Comparison of ENCODE assay signal across 9 cellular contexts in genomic region chr1:1419812-1420653, GRCh38. TPM values are rescaled to one million over a fixed set of nuclear protein-coding genes. Genes with fewer than 3 reads are reported as not detected.
DNase-seq lines count a peak whose midpoint lies in the region; ATAC-seq and TF ChIP-seq lines count a peak whose summit lies in the region.
"Had no signal": no experiment of that assay in that cellular context is flagged by ENCODE, and none has a peak within 500 bp of the region (broad histone marks: within the 10 kb centered on the region; RNA-seq: fewer than 3 reads in every experiment).

No MANE protein-coding gene starts in this region.

- H3K36me3 ChIP-seq in heart right ventricle (no peaks in the 10 kb centered on the region), trophoblast cell (ENCODE audit: control insufficient read depth in 1 of 2, insufficient read depth in 2 of 2, low read length in 2 of 2) (no peaks in the 10 kb centered on the region)

- H3K27me3 ChIP-seq in heart right ventricle (peaks cover 0 to 18% (median 0%) of the 10 kb centered on the region in 7 donors), trophoblast cell (ENCODE audit: insufficient read depth, low read length) (no peaks in the 10 kb centered on the region)

- H3K27ac Mint-ChIP-seq in WTC11: 0 out of 2 replicates have a peak overlapping the region, but pooled peaks have one; percentile 70

- CTCF ChIA-PET in WTC11 (lab: Charles Lee): interaction anchor here (0.6 to 1.6 kb wide), 5 partner anchors 9 to 26 kb away, joined by 3 to 6 read pairs (median 5); no protein-coding TSS in a partner anchor

- H3K14ac ChIP-seq in trophoblast cell (ENCODE audit: low read length): peak overlapping the region; percentile 83

- peak overlapping the region; percentile 57 for H3K4me2 ChIP-seq in trophoblast cell (ENCODE audit: low read length)

- peak overlapping the region; percentile 90 for H4K12ac ChIP-seq in trophoblast cell (ENCODE audit: low read depth, low read length)

- no peaks in the 10 kb centered on the region for H3K9me3 ChIP-seq in heart right ventricle
- no peaks in the 10 kb centered on the region for H3K9me3 ChIP-seq in trophoblast cell (ENCODE audit: insufficient read depth, low read depth, low read length)

- H3K4me3 Mint-ChIP-seq in WTC11: no peak overlapping the region

- H3K27me3 Mint-ChIP-seq in WTC11 (ENCODE audit: low read depth): peaks cover 2% of the 10 kb centered on the region; the same call in 1 of the 2 replicates

- peaks cover 13% of the 10 kb centered on the region for H3K79me2 ChIP-seq in trophoblast cell (ENCODE audit: control insufficient read depth, insufficient read depth, low read length, poor library complexity)

- peak overlapping the region; percentile 91 for H2BK12ac ChIP-seq in trophoblast cell (ENCODE audit: low read length)

- H3K23ac ChIP-seq in trophoblast cell (ENCODE audit: low read length): no peak overlapping the region

- no peaks in the 10 kb centered on the region for H3K36me3 Mint-ChIP-seq in WTC11

- H3K18ac ChIP-seq in trophoblast cell (ENCODE audit: low read length): peak overlapping the region; percentile 37

- intact Hi-C loops in heart right ventricle (cut with DNase I): loop anchor here in 1 of 10 donors (1.0 kb wide), 1 partner anchor 49 kb away; no protein-coding TSS in a partner anchor

- H2BK120ac ChIP-seq in trophoblast cell (ENCODE audit: insufficient read depth, low read length, poor library complexity): peak overlapping the region; percentile 83

- H3K27ac ChIP-seq in heart right ventricle (peak overlapping the region in 9 of 10 donors; percentile 51 to 85 (median 78)), trophoblast cell (ENCODE audit: low read depth, low read length) (no peak overlapping the region)

- H4K91ac ChIP-seq in trophoblast cell (ENCODE audit: low read depth, low read length): peak overlapping the region; percentile 100

- H2AK5ac ChIP-seq in trophoblast cell (ENCODE audit: low read length): peak overlapping the region; percentile 76

- WGBS in heart right ventricle, 2 donors: 12 to 16% methylated on average over 53 to 112 of the region's 112 CpGs
- no CpG with 5 or more reads among the region's 112 CpGs for WGBS in trophoblast cell (ENCODE audit: extremely low coverage, insufficient coverage, insufficient read length)

- H3K4me1 ChIP-seq in heart right ventricle: peaks cover 0 to 23% (median 8%) of the 10 kb centered on the region in 9 donors
- H3K4me1 ChIP-seq in trophoblast cell (ENCODE audit: control insufficient read depth in 1 of 2, insufficient read depth in 2 of 2, low read length in 2 of 2): peaks cover 34 to 37% of the 10 kb centered on the region in 2 experiments

- H2AFZ ChIP-seq in trophoblast cell (ENCODE audit: insufficient read depth, low read length, poor library complexity): peak overlapping the region; percentile 84

- H3K4ac ChIP-seq in trophoblast cell (ENCODE audit: low read depth, low read length): peak overlapping the region; percentile 39

- peak overlapping the region in 9 of 10 donors; percentile 35 to 58 (median 47) for H3K4me3 ChIP-seq in heart right ventricle
- H3K4me3 ChIP-seq in trophoblast cell (ENCODE audit: low read depth, low read length): peak overlapping the region; percentile 54

- peak; percentile 86 for DNase-seq in COLO668 (lab: John Stamatoyannopoulos, UW; ENCODE audit: unreplicated experiment)
- DNase-seq in WTC11 (ENCODE audit: low spot score): peak; percentile 52
- no peak for DNase-seq in heart right ventricle
- no peak for DNase-seq in trophoblast cell
- DNase-seq in HK-2 (ENCODE audit: unreplicated experiment): no peak
- no peak for DNase-seq in SK-N-DZ (ENCODE audit: low spot score)
- DNase-seq in activated CD4-positive, alpha-beta T cell treated with anti-CD3 and anti-CD28 coated beads for 4 hours: no peak

- peak overlapping the region; percentile 90 for H4K8ac ChIP-seq in trophoblast cell (ENCODE audit: low read depth, low read length)

- H3K4me1 Mint-ChIP-seq in WTC11: peaks cover 33% of the 10 kb centered on the region

- POLR2A ChIA-PET in WTC11 (lab: Charles Lee): interaction anchor here (1.5 kb wide), 1 partner anchor 11 kb away, joined by 5 read pairs; no protein-coding TSS in a partner anchor

- H3K9me3 Mint-ChIP-seq in WTC11: no peaks in the 10 kb centered on the region

- no peak for TF ChIP-seq CTCF in WTC11 (IDR thresholded peaks at IDR 0.05)
- peak in 2 of 9 donors; percentile 11 to 23 for TF ChIP-seq CTCF in heart right ventricle (IDR thresholded peaks at IDR 0.05)

- H3K79me1 ChIP-seq in trophoblast cell (ENCODE audit: low read length): peaks cover 35% of the 10 kb centered on the region

- ATAC-seq in WTC11: peak; percentile 57
- peak; percentile 52 to 82 (median 67) for ATAC-seq in heart right ventricle
- no peak for ATAC-seq in HG02852 (IDR thresholded peaks at IDR 0.05; ENCODE audit: unreplicated experiment)

- no peak overlapping the region for H2BK5ac ChIP-seq in trophoblast cell (ENCODE audit: low read depth, low read length, poor library complexity)

- no peak overlapping the region for H3K9ac ChIP-seq in trophoblast cell (ENCODE audit: low read length)

TF ChIP-seq in WTC11, 78 proteins besides CTCF, POLR2A, EP300 and RAD21 (continues in another document):
- no peak for TF ChIP-seq USF2 (CRISPR knock-in tag; IDR thresholded peaks at IDR 0.05)
- TF ChIP-seq ZNF219 (CRISPR knock-in tag; IDR thresholded peaks at IDR 0.05; ENCODE audit: borderline replicate concordance): no peak
- no peak for TF ChIP-seq JUN (CRISPR knock-in tag; IDR thresholded peaks at IDR 0.05)
- TF ChIP-seq ELF4 (CRISPR knock-in tag; IDR thresholded peaks at IDR 0.05; ENCODE audit: low read depth): no peak
- TF ChIP-seq ZNF396 (CRISPR knock-in tag; IDR thresholded peaks at IDR 0.05; ENCODE audit: borderline replicate concordance): no peak
- TF ChIP-seq TEAD1 (CRISPR knock-in tag; IDR thresholded peaks at IDR 0.05): no peak
- TF ChIP-seq MAX (CRISPR knock-in tag; IDR thresholded peaks at IDR 0.05): no peak
- no peak for TF ChIP-seq ZNF671 (CRISPR knock-in tag; IDR thresholded peaks at IDR 0.05)
- no peak for TF ChIP-seq USF1 (CRISPR knock-in tag; IDR thresholded peaks at IDR 0.05)
- TF ChIP-seq KAT7 (CRISPR knock-in tag; IDR thresholded peaks at IDR 0.05; ENCODE audit: borderline replicate concordance): no peak
- no peak for TF ChIP-seq SP1 (CRISPR knock-in tag; conservative IDR thresholded peaks at IDR 0.05)
- no peak for TF ChIP-seq CREB1 (CRISPR knock-in tag; IDR thresholded peaks at IDR 0.05)
- no peak for TF ChIP-seq CDX4 (CRISPR knock-in tag; IDR thresholded peaks at IDR 0.05; ENCODE audit: borderline replicate concordance)
- no peak for TF ChIP-seq IRF2 (CRISPR knock-in tag; IDR thresholded peaks at IDR 0.05; ENCODE audit: borderline replicate concordance, low read depth)

RNA-seq across cellular contexts. Expression of gene ANKRD65, which starts 1.0 kb away (rescaled TPM):
- total RNA-seq in WTC11 (2021): 1.6 to 2.8 TPM (median 1.9 TPM) in 3 replicates
- total RNA-seq in heart right ventricle: 1 to 10 TPM in 7 of 10 donors, under 1 TPM in 3; 0.37 to 2.5 (median 1.8) TPM
- polyA plus RNA-seq in heart right ventricle: 1 to 10 TPM; 1.2 to 3.1 TPM
- 3.1 and 3.5 TPM in 2 replicates for polyA plus RNA-seq in trophoblast cell (2013)
- polyA plus RNA-seq in SK-N-DZ (2014; cell fraction: cytosol; rRNA removed): 0.81 TPM in 1 of 2 replicates, not detected in the other
- polyA plus RNA-seq in SK-N-DZ (2014; cell fraction: nucleus; rRNA removed): 0.90 and 0.97 TPM in 2 replicates
- total RNA-seq: activated CD8-positive, alpha-beta memory T cell treated with anti-CD3 and anti-CD28 coated beads for 36 hours had no signal

RNA-seq across cellular contexts. Expression of gene MRPL20, which starts 12.9 kb away (rescaled TPM):
- 126 to 156 TPM (median 134 TPM) in 3 replicates for total RNA-seq in WTC11 (2021)
- 100 to 1,000 TPM; 116 to 162 (median 132) TPM for total RNA-seq in heart right ventricle
- 100 to 1,000 TPM; 124 to 224 TPM for polyA plus RNA-seq in heart right ventricle
- 147 and 153 TPM in 2 replicates for polyA plus RNA-seq in trophoblast cell (2013)
- 122 and 124 TPM in 2 replicates for polyA plus RNA-seq in SK-N-DZ (2014; cell fraction: cytosol; rRNA removed)
- polyA plus RNA-seq in SK-N-DZ (2014; cell fraction: nucleus; rRNA removed): 65.7 and 70.6 TPM in 2 replicates

RNA-seq across cellular contexts. Expression of gene VWA1, which starts 15.5 kb away (rescaled TPM):
- 28.3 to 35.5 TPM (median 28.3 TPM) in 3 replicates for total RNA-seq in WTC11 (2021)
- total RNA-seq in heart right ventricle: 10 to 100 TPM; 10.8 to 52.8 (median 14.1) TPM
- polyA plus RNA-seq in heart right ventricle: 10 to 100 TPM; 13.9 to 27.5 TPM
- polyA plus RNA-seq in trophoblast cell (2013): 66.1 and 71.8 TPM in 2 replicates
- 0.06 and 1.5 TPM in 2 replicates for polyA plus RNA-seq in SK-N-DZ (2014; cell fraction: cytosol; rRNA removed)
- polyA plus RNA-seq in SK-N-DZ (2014; cell fraction: nucleus; rRNA removed): 0.27 and 2.0 TPM in 2 replicates

RNA-seq across cellular contexts. Expression of gene CCNL2, which starts 20.9 kb away (rescaled TPM):
- total RNA-seq in WTC11 (2021) (117 to 142 TPM (median 117 TPM) in 3 replicates), heart right ventricle (10 to 100 TPM; 38.5 to 77.5 (median 47.7) TPM)
- polyA plus RNA-seq in heart right ventricle: 100 to 1,000 TPM in 1 of 2 donors, 10 to 100 TPM in 1; 57.3 to 243 TPM
- polyA plus RNA-seq in trophoblast cell (2013): 113 and 119 TPM in 2 replicates
- 114 and 186 TPM in 2 replicates for polyA plus RNA-seq in SK-N-DZ (2014; cell fraction: cytosol; rRNA removed)
- 1,610 and 2,471 TPM in 2 replicates for polyA plus RNA-seq in SK-N-DZ (2014; cell fraction: nucleus; rRNA removed)

RNA-seq across cellular contexts. Expression of gene ATAD3C, which starts 29.5 kb away (rescaled TPM):
- 0.60 to 0.94 TPM (median 0.61 TPM) in 3 replicates for total RNA-seq in WTC11 (2021)
- 1 to 10 TPM in 5 of 10 donors, under 1 TPM in 5; 0.11 to 2.2 (median 1.2) TPM for total RNA-seq in heart right ventricle
- under 1 TPM; 0.49 to 0.66 TPM for polyA plus RNA-seq in heart right ventricle
- polyA plus RNA-seq in trophoblast cell (2013): 5.2 and 6.0 TPM in 2 replicates
- polyA plus RNA-seq in SK-N-DZ (2014; cell fraction: cytosol; rRNA removed): 0.06 TPM in 1 of 2 replicates, not detected in the other
- not detected in 2 replicates for polyA plus RNA-seq in SK-N-DZ (2014; cell fraction: nucleus; rRNA removed)

Comparison
In these comparisons a context has a peak if more than half of its experiments do, and no peak if none do; other contexts are left out.
1. DNase-seq: peak in COLO668 (single experiment) and WTC11 (single experiment); none in heart right ventricle (0 of 2), trophoblast cell (0 of 2), HK-2 (single experiment), SK-N-DZ (single experiment) and activated CD4-positive, alpha-beta T cell treated with anti-CD3 and anti-CD28 coated beads for 4 hours (0 of 2).